8 cellular contexts compared by ENCODE assay signal in genomic region chr9:109319631-109320233, GRCh38. TPM values are rescaled to one million over a fixed set of nuclear protein-coding genes. Genes with fewer than 3 reads are reported as not detected.
DNase-seq lines count a peak whose midpoint lies in the region; ATAC-seq and TF ChIP-seq lines count a peak whose summit lies in the region.

No MANE protein-coding gene starts in this region.

- H3K27ac ChIP-seq in ACC112 (ENCODE audit: low read depth, low read length) (no peak overlapping the region), coronary artery (no peak overlapping the region)

- H3K79me2 ChIP-seq in ACC112 (ENCODE audit: control insufficient read depth, insufficient read depth, low read length, unreplicated experiment): no peaks in the 10 kb centered on the region

- H2AFZ ChIP-seq in ACC112 (ENCODE audit: low read length, unreplicated experiment): peak overlapping the region; percentile 62

- H3K27me3 Mint-ChIP-seq in naive thymus-derived CD8-positive, alpha-beta T cell: peaks cover 59 to 89% (median 65%) of the 10 kb centered on the region in 5 donors

- POLR2A ChIA-PET in naive thymus-derived CD8-positive, alpha-beta T cell (lab: Charles Lee): no interaction called here

- peak overlapping the region; percentile 62 to 83 (median 72) for H3K4me3 Mint-ChIP-seq in naive thymus-derived CD8-positive, alpha-beta T cell

- peaks cover 5 to 14% (median 12%) of the 10 kb centered on the region in 4 donors for H3K4me1 Mint-ChIP-seq in naive thymus-derived CD8-positive, alpha-beta T cell

- peaks cover 8% of the 10 kb centered on the region; the same call in 1 of the 2 replicates for H3K27me3 ChIP-seq in ACC112 (ENCODE audit: insufficient read depth, low read length)

- peaks cover 8% of the 10 kb centered on the region for H3K4me1 ChIP-seq in ACC112 (ENCODE audit: control insufficient read depth, insufficient read depth, low read length, unreplicated experiment)

- peaks cover 0 to 2% (median 0%) of the 10 kb centered on the region in 9 donors for H3K9me3 Mint-ChIP-seq in naive thymus-derived CD8-positive, alpha-beta T cell

- H3K27ac Mint-ChIP-seq in naive thymus-derived CD8-positive, alpha-beta T cell: no peak overlapping the region

- no peak for TF ChIP-seq POLR2A in NB4 (IDR thresholded peaks at IDR 0.05; ENCODE audit: extremely low read depth, insufficient read length)

- no peaks in the 10 kb centered on the region for H3K36me3 ChIP-seq in ACC112 (ENCODE audit: insufficient read depth, low read length)

- H3K4me3 ChIP-seq in ACC112 (ENCODE audit: low read depth, low read length) (peak overlapping the region; percentile 74), NB4 (ENCODE audit: low read depth, low read length) (no peak overlapping the region), coronary artery (peak overlapping the region; percentile 77)

- ATAC-seq in GM19023 (IDR thresholded peaks at IDR 0.05; ENCODE audit: unreplicated experiment): peak; percentile 8
- ATAC-seq in naive thymus-derived CD8-positive, alpha-beta T cell: no peak
- no peak for ATAC-seq in HG03342 (IDR thresholded peaks at IDR 0.05; ENCODE audit: unreplicated experiment)
- no peak for ATAC-seq in omental fat pad (ENCODE audit: low FRiP score)

- TF ChIP-seq CTCF in NB4 (IDR thresholded peaks at IDR 0.05; ENCODE audit: low read depth, low read length) (no peak), coronary artery (IDR thresholded peaks at IDR 0.05) (no peak), omental fat pad (IDR thresholded peaks at IDR 0.05) (no peak)

- H3K36me3 Mint-ChIP-seq in naive thymus-derived CD8-positive, alpha-beta T cell: peaks cover 0 to 2% (median 0%) of the 10 kb centered on the region in 3 donors

- DNase-seq in NB4 (ENCODE audit: low read depth) (peak; percentile 22), coronary artery (ENCODE audit: low spot score) (no peak), omental fat pad (ENCODE audit: low spot score) (no peak), cortex of kidney (lab: John Stamatoyannopoulos, UW) (no peak)
- peak in 1 of 10 donors; percentile 11 for DNase-seq in naive thymus-derived CD8-positive, alpha-beta T cell

RNA-seq across cellular contexts. Expression of gene EPB41L4B, which starts 1.1 kb away (rescaled TPM):
- not detected for total RNA-seq in naive thymus-derived CD8-positive, alpha-beta T cell
- not detected for polyA plus RNA-seq in naive thymus-derived CD8-positive, alpha-beta T cell
- total RNA-seq in omental fat pad: 10 to 100 TPM in 3 of 4 donors, 1 to 10 TPM in 1; 6.3 to 47.7 (median 33.6) TPM

Comparison
In these comparisons a context has a peak if more than half of its experiments do, and no peak if none do; other contexts are left out.
1. RNA of gene EPB41L4B, which starts 1.1 kb away (total RNA-seq): 6.3 to 47.7 TPM in omental fat pad; not detected in naive thymus-derived CD8-positive, alpha-beta T cell; every median in the first group is over 4 times any median in the second.